In the genomic region with DNA sequence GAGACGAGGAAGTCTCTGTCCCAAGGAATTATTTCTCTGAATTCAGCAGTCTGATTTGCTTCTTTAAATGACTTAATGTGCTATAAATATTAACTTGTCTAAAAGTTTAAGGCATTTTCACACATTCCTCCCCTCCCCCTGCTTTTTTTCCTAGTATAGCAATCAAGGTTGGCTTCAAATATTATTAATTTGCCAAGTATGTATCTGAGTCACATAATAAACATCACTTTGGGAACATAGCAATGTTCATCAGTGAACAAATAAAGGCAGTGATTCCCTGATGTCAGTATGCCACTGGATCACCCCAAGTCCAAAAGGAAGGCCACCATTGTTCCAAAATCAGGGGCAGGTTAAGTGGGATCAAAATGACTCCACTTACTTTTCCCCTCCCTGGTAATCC, we compare ENCODE assay signal across 1 cellular context.
A peak's percentile ranks its signal among the peaks of the same experiment; 100 is the strongest.
TF ChIP-seq lines count a peak whose summit lies in the region.

No MANE protein-coding gene starts in this region.

TF ChIP-seq in endothelial cell of umbilical vein, 7 proteins besides CTCF, POLR2A, EP300 and RAD21:
- peak; percentile 42 for TF ChIP-seq FOS (IDR thresholded peaks at IDR 0.05; ENCODE audit: borderline replicate concordance, insufficient read depth, low read length)
- TF ChIP-seq GATA2 (IDR thresholded peaks at IDR 0.05; ENCODE audit: insufficient read depth, insufficient read length, low read depth, low read length): no peak
TF ChIP-seq in endothelial cell of umbilical vein: peak in this region for 1.
